ENCODE assay signal across 8 cellular contexts in the genomic region with DNA sequence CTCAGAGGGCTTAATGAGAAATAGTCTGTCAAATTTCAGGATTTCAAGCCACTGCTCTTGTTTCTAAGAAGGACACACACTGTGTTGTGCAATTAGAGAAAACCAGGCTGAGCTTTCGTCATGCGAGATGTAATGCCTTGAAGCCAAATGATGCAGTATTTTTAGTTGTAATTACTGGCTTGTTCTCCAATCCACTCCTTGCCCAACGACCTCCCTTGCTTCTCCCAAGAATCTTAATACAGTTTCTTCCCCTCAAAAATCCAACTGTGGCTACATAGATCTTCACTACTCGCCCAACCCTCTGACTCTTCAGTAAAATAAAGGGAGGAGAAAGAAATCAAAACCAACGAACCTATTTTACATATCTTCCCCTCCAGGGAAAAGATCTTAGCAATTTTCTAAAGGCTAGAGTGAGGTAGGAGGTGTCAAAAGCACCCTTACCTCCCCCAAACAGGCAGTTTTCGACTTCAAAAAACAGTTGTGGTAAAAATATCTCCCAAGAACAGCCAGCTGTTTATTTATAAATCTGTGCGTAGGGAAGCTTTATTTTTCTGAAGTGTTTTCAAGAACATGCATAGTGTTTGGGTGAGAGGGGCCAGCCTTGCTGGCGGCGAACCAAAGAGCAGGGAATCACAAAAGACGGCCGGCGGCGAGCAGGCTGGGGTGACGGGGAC.
DNase-seq lines count a peak whose midpoint lies in the region; TF ChIP-seq lines count a peak whose summit lies in the region.

No MANE protein-coding gene starts in this region.

- peak; percentile 47 for DNase-seq in NCI-H2171 treated with DMSO at 0.1 percent for 48 hours (lab: John Stamatoyannopoulos, UW)
- DNase-seq in NCI-H2171 (lab: John Stamatoyannopoulos, UW): no peak
- DNase-seq in SJSA1 (ENCODE audit: low read depth in 1 of 2, low spot score in 2 of 2): peak in 1 of 2 experiments; percentile 63
- DNase-seq in fibroblast of mammary gland (ENCODE audit: low read depth): peak; percentile 83
- peak; percentile 30 for DNase-seq in neural progenitor cell (ENCODE audit: low spot score)
- DNase-seq in activated gamma-delta T cell (lab: John Stamatoyannopoulos, UW): no peak
- no peak for DNase-seq in glomerular visceral epithelial cell (ENCODE audit: extremely low spot score)
- DNase-seq in GM10266 (ENCODE audit: extremely low spot score): no peak

- H3K9ac ChIP-seq in neural progenitor cell: no peak overlapping the region

- H3K4me3 ChIP-seq in SJSA1 (peak overlapping the region; percentile 30), fibroblast of mammary gland (ENCODE audit: control insufficient read depth, low read depth, low read length) (peak overlapping the region; percentile 52), neural progenitor cell (peak overlapping the region; percentile 43)

- peaks cover 2% of the 10 kb centered on the region for H3K9me3 Mint-ChIP-seq in neural progenitor cell

- peak overlapping the region; percentile 73 for H3K4me2 ChIP-seq in neural progenitor cell

- H3K27me3 Mint-ChIP-seq in neural progenitor cell (ENCODE audit: insufficient read depth, low read depth): peaks cover 3% of the 10 kb centered on the region

- peak overlapping the region; percentile 10; the same call in 1 of the 2 replicates for H3K27ac ChIP-seq in SJSA1
- H3K27ac ChIP-seq in neural progenitor cell: peak overlapping the region; percentile 78

- H3K9me3 ChIP-seq in SJSA1 (replicated peaks) (no peaks in the 10 kb centered on the region), neural progenitor cell (ENCODE audit: low read depth) (no peaks in the 10 kb centered on the region)

- no peaks in the 10 kb centered on the region for H3K36me3 Mint-ChIP-seq in neural progenitor cell

- H4K20me1 ChIP-seq in neural progenitor cell (ENCODE audit: low read depth): no peaks in the 10 kb centered on the region

- H2AFZ ChIP-seq in neural progenitor cell (replicated peaks): no peak overlapping the region

- no peaks in the 10 kb centered on the region for H3K79me2 ChIP-seq in neural progenitor cell (ENCODE audit: low read depth)

- H3K36me3 ChIP-seq in SJSA1 (no peaks in the 10 kb centered on the region), neural progenitor cell (no peaks in the 10 kb centered on the region)

- peak overlapping the region; percentile 17 for H3K27ac Mint-ChIP-seq in neural progenitor cell

- peaks cover 44% of the 10 kb centered on the region for H3F3A ChIP-seq in neural progenitor cell (ENCODE audit: low read depth)

- H3K27me3 ChIP-seq in SJSA1 (replicated peaks): no peaks in the 10 kb centered on the region
- no peaks in the 10 kb centered on the region for H3K27me3 ChIP-seq in neural progenitor cell

- H3K4me3 Mint-ChIP-seq in neural progenitor cell: peak overlapping the region; percentile 65

- H3K4me1 ChIP-seq in SJSA1 (replicated peaks): peaks cover 24% of the 10 kb centered on the region
- H3K4me1 ChIP-seq in neural progenitor cell: peaks cover 58% of the 10 kb centered on the region

- H3K4me1 Mint-ChIP-seq in neural progenitor cell: peaks cover 58% of the 10 kb centered on the region

- TF ChIP-seq CTCF in fibroblast of mammary gland (conservative IDR thresholded peaks at IDR 0.05; ENCODE audit: control insufficient read depth, insufficient read depth, low read depth, low read length) (no peak), neural progenitor cell (IDR thresholded peaks at IDR 0.05) (no peak), GM10266 (IDR thresholded peaks at IDR 0.05; ENCODE audit: control insufficient read depth, insufficient read depth, low read depth, missing control alignments) (no peak)

Comparison
In these comparisons a context has a peak if more than half of its experiments do, and no peak if none do; other contexts are left out.
1. DNase-seq: peak in NCI-H2171 treated with DMSO at 0.1 percent for 48 hours (single experiment), fibroblast of mammary gland (single experiment) and neural progenitor cell (single experiment); none in NCI-H2171 (single experiment), activated gamma-delta T cell (single experiment), glomerular visceral epithelial cell (single experiment) and GM10266 (single experiment).
2. Peak in every context shown above with its lines, with median percentiles within 50 percentile points of each other: H3K4me3 ChIP-seq.